1 cellular context compared by ENCODE assay signal in the genomic region with DNA sequence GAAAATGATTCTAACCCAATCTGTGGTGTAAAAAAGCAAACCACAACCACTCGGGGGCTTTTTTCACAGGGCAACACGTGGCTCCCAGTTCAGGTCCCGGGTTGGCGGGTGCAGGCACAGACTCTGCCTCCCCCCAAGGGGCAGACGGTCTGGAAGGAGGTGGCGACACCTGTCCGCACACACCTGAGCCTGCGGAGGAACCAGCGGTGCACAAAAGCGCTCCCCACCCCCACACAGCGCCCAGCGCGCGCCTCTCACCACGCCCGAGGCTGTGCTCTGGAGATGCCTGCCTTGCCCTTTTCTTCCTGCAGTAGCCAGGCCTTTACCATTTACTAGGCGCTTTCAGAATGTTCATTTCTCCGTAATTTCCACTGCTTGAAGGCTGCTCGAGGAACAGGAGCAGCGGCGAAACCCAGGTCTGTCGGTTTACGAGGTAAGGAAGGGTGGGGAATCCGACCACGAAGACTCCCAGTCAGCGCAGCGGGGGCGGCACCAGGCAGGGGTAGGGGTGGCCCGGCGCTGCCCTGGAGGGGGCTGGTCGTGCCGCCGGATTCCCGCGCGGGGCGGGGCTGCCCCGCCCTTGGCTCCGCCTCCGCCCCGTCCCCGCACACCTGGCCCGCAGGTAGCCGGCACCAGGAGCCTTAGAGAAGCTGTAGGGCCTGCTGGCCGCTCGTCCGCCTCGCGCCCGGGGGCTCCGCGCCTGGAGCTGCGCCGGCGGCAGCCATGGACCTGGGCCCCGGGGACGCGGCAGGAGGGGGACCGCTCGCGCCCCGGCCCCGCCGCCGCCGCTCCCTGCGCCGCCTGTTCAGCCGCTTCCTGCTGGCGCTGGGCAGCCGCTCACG.
TF ChIP-seq lines count a peak whose summit lies in the region.

Gene USP43, plus strand, starts transcription at position 608 of the 842 bp plus-strand sequence. Its CDS starts 116 bp downstream, at position 724.

TF ChIP-seq in GM12878, 131 proteins besides CTCF, POLR2A, EP300 and RAD21 (continued from another document):
- TF ChIP-seq ZBTB33 (IDR thresholded peaks at IDR 0.05): no peak
- TF ChIP-seq ATF7 (IDR thresholded peaks at IDR 0.05; ENCODE audit: low read depth): no peak
- no peak for TF ChIP-seq YBX1 (IDR thresholded peaks at IDR 0.05)
- no peak for TF ChIP-seq KLF5 (IDR thresholded peaks at IDR 0.05; ENCODE audit: partially characterized antibody)
- no peak for TF ChIP-seq TCF7 (IDR thresholded peaks at IDR 0.05; ENCODE audit: borderline replicate concordance)
- no peak for TF ChIP-seq CHD1 (IDR thresholded peaks at IDR 0.05; ENCODE audit: low read depth, low read length)
- TF ChIP-seq YY1 (IDR thresholded peaks at IDR 0.05; ENCODE audit: low read depth, low read length): no peak
- no peak for TF ChIP-seq PAX5 (IDR thresholded peaks at IDR 0.05; ENCODE audit: borderline replicate concordance, low read depth, low read length)
TF ChIP-seq in GM12878: peak in this region for 0.
